18 cellular contexts compared by ENCODE assay signal in the genomic region with DNA sequence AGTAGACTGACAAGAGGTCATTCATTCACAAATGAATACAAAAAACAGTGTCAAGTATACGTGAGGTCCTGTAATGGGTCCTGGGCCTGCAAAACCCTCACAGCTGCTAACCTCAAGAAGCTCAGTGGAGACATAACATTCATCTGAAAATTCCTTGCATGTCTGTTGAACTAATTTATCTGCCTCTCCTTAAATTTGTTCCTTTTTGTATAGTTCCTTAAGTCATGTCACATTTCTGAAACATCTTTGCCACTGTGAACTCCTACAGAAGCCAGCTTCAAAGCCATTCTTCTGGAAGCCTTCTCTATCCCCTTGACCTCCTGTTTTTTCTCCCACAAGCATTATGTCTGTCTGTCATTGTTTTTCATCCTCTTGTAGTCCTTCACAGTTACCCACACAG. TPM values are rescaled to one million over a fixed set of nuclear protein-coding genes. Genes with fewer than 3 reads are reported as not detected.
"Had no signal": no experiment of that assay in that cellular context is flagged by ENCODE, and none has a peak within 500 bp of the region (broad histone marks: within the 10 kb centered on the region; RNA-seq: fewer than 3 reads in every experiment).

No MANE protein-coding gene starts in this region.

- H3K27ac Mint-ChIP-seq: activated T-helper 1 cell treated with anti-CD3 and anti-CD28 coated beads, Interleukin-12 subunit alpha, Interleukin-12 subunit beta, Interleukin-2, Interleukin-4 antibody, amounts not matched to agents 30 ng/mL and 10 ng/mL and 1 ng/mL, durations not matched to agents 14 hours and 24 hours and 36 hours; naive B cell had no signal

- H3K27ac ChIP-seq: coronary artery, hepatocyte, neutrophil, prostate gland, right lobe of liver, upper lobe of left lung, WERI-Rb-1 had no signal

- ATAC-seq: left ventricle myocardium superior had no signal

- H3K79me2 ChIP-seq: hepatocyte had no signal

- H3K4me2 ChIP-seq: hepatocyte had no signal

- H3K4me3 ChIP-seq: coronary artery, hepatocyte, prostate gland, right lobe of liver, upper lobe of left lung had no signal

- H3K4me1 ChIP-seq: prostate gland, right lobe of liver, upper lobe of left lung had no signal

- DNase-seq: activated CD4-positive, alpha-beta T cell treated with anti-CD3 and anti-CD28 coated beads for 4 hours; activated naive CD4-positive, alpha-beta T cell treated with Interleukin-2 at 50 U/mL for 16 hours; caudate nucleus; effector CD4-positive, alpha-beta T cell; left ventricle myocardium superior; midbrain; naive B cell; right lobe of liver; stimulated activated naive CD4-positive, alpha-beta T cell treated with Interleukin-2 at 50 U/mL for 16 hours; T-helper 1 cell; upper lobe of left lung; WERI-Rb-1 had no signal

- H3K9me3 Mint-ChIP-seq: activated T-helper 1 cell treated with anti-CD3 and anti-CD28 coated beads, Interleukin-12 subunit alpha, Interleukin-12 subunit beta, Interleukin-2, Interleukin-4 antibody, amounts not matched to agents 30 ng/mL and 10 ng/mL and 1 ng/mL, durations not matched to agents 14 hours and 24 hours and 36 hours; naive B cell had no signal

- H3K36me3 ChIP-seq: neutrophil, prostate gland, right lobe of liver, upper lobe of left lung, WERI-Rb-1 had no signal

- H2AFZ ChIP-seq: hepatocyte had no signal

- H3K9me3 ChIP-seq: neutrophil, prostate gland, right lobe of liver, upper lobe of left lung had no signal

- H3K4me1 Mint-ChIP-seq: naive B cell had no signal

- H3K36me3 Mint-ChIP-seq: naive B cell had no signal

- H3K27me3 ChIP-seq: hepatocyte, neutrophil, right lobe of liver, upper lobe of left lung had no signal

- H3K4me3 Mint-ChIP-seq: activated T-helper 1 cell treated with anti-CD3 and anti-CD28 coated beads, Interleukin-12 subunit alpha, Interleukin-12 subunit beta, Interleukin-2, Interleukin-4 antibody, amounts not matched to agents 30 ng/mL and 10 ng/mL and 1 ng/mL, durations not matched to agents 14 hours and 24 hours and 36 hours; naive B cell had no signal

RNA-seq across cellular contexts. Expression of a gene that starts 9.9 kb away (rescaled TPM):
- total RNA-seq: activated T-helper 1 cell treated with anti-CD3 and anti-CD28 coated beads, Interleukin-12 subunit alpha, Interleukin-12 subunit beta, Interleukin-2, Interleukin-4 antibody, amounts not matched to agents 30 ng/mL and 10 ng/mL and 1 ng/mL, durations not matched to agents 14 hours and 24 hours and 36 hours; kidney epithelial cell; left ventricle myocardium superior; prostate gland; right lobe of liver had no signal

RNA-seq across cellular contexts. Expression of a gene that starts 22.1 kb away (rescaled TPM):
- total RNA-seq: activated T-helper 1 cell treated with anti-CD3 and anti-CD28 coated beads, Interleukin-12 subunit alpha, Interleukin-12 subunit beta, Interleukin-2, Interleukin-4 antibody, amounts not matched to agents 30 ng/mL and 10 ng/mL and 1 ng/mL, durations not matched to agents 14 hours and 24 hours and 36 hours; hepatocyte; kidney epithelial cell; left ventricle myocardium superior; prostate gland; right lobe of liver had no signal
- polyA plus RNA-seq: hepatocyte had no signal

RNA-seq across cellular contexts. Expression of a gene that starts 25.1 kb away (rescaled TPM):
- total RNA-seq: activated T-helper 1 cell treated with anti-CD3 and anti-CD28 coated beads, Interleukin-12 subunit alpha, Interleukin-12 subunit beta, Interleukin-2, Interleukin-4 antibody, amounts not matched to agents 30 ng/mL and 10 ng/mL and 1 ng/mL, durations not matched to agents 14 hours and 24 hours and 36 hours; hepatocyte; kidney epithelial cell; left ventricle myocardium superior; prostate gland; right lobe of liver had no signal
- polyA plus RNA-seq: hepatocyte had no signal

RNA-seq across cellular contexts. Expression of a gene that starts 30.0 kb away (rescaled TPM):
- total RNA-seq: activated T-helper 1 cell treated with anti-CD3 and anti-CD28 coated beads, Interleukin-12 subunit alpha, Interleukin-12 subunit beta, Interleukin-2, Interleukin-4 antibody, amounts not matched to agents 30 ng/mL and 10 ng/mL and 1 ng/mL, durations not matched to agents 14 hours and 24 hours and 36 hours; hepatocyte; kidney epithelial cell; left ventricle myocardium superior; prostate gland; right lobe of liver had no signal
- polyA plus RNA-seq: hepatocyte had no signal

RNA-seq across cellular contexts. Expression of a gene that starts 44.4 kb away (rescaled TPM):
- total RNA-seq: activated T-helper 1 cell treated with anti-CD3 and anti-CD28 coated beads, Interleukin-12 subunit alpha, Interleukin-12 subunit beta, Interleukin-2, Interleukin-4 antibody, amounts not matched to agents 30 ng/mL and 10 ng/mL and 1 ng/mL, durations not matched to agents 14 hours and 24 hours and 36 hours; hepatocyte; kidney epithelial cell; left ventricle myocardium superior; prostate gland; right lobe of liver had no signal
- polyA plus RNA-seq: hepatocyte had no signal
